In the genomic region with DNA sequence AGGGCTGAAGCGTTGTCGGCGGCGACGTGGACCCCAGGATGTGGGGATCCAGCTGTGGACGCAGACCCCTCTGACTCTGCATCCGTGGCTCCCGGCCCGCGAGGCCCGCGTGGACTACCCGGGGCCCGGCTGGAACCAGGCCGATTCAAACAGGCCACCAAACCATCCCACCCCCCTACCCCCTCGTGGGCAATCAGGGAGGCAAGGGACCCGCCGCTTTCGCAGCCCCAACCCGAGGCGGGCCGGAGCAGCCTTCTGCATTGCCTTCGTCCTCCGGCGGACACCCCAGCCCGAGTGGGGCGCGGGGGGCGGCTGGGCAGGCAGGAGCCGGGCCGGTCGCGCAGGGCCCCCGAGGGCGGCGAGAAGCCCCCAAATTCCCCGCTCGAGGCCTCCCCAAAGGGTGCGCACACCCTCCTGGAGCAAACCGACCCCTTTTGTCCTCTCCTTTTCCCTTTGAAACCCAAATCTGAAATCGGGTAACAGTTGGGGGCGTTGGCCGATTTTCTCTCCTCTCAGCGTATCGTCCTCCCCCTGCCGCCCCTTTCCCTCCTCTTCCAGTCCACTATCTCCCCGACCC, we compare ENCODE assay signal across 9 cellular contexts. TPM values are rescaled to one million over a fixed set of nuclear protein-coding genes. Genes with fewer than 3 reads are reported as not detected.
A peak's percentile ranks its signal among the peaks of the same experiment; 100 is the strongest.
DNase-seq lines count a peak whose midpoint lies in the region; ATAC-seq lines count a peak whose summit lies in the region.
"Had no signal": no experiment of that assay in that cellular context is flagged by ENCODE, and none has a peak within 500 bp of the region (broad histone marks: within the 10 kb centered on the region; RNA-seq: fewer than 3 reads in every experiment).

No MANE protein-coding gene starts in this region.

- no peaks in the 10 kb centered on the region for H3K9me3 ChIP-seq in iPS DF 6.9 (ENCODE audit: control insufficient read depth, insufficient read depth, low read length)

- peak; percentile 34 for ATAC-seq in stimulated activated memory B cell treated with anti-CD40 and anti-IgM and Interleukin-4, amounts not matched to agents 10 μg/mL and 1 μg/mL and 100 μg/mL, for 72 hours

- no peak overlapping the region for H3K27ac Mint-ChIP-seq in activated CD4-positive, alpha-beta memory T cell treated with anti-CD3 and anti-CD28 coated beads, Interleukin-2, amount 10 ng/mL, durations not matched to agents 7 days and 5 days
- peak overlapping the region; percentile 63 for H3K27ac Mint-ChIP-seq in stimulated activated memory B cell treated with anti-CD40 and anti-IgM and Interleukin-4, amounts not matched to agents 10 μg/mL and 1 μg/mL and 100 μg/mL, for 72 hours

- peak overlapping the region; percentile 41 for H3K4me3 Mint-ChIP-seq in activated CD4-positive, alpha-beta memory T cell treated with anti-CD3 and anti-CD28 coated beads, Interleukin-2, amount 10 ng/mL, durations not matched to agents 7 days and 5 days
- H3K4me3 Mint-ChIP-seq in stimulated activated memory B cell treated with anti-CD40 and anti-IgM and Interleukin-4, amounts not matched to agents 10 μg/mL and 1 μg/mL and 100 μg/mL, for 72 hours, result peak overlapping the region; percentile 29

- POLR2A ChIA-PET in activated CD4-positive, alpha-beta memory T cell treated with anti-CD3 and anti-CD28 coated beads, Interleukin-2, amount 10 ng/mL, durations not matched to agents 7 days and 5 days (lab: Charles Lee), result interaction anchor here (0.9 to 1.2 kb wide), 2 partner anchors 20 to 93 kb away, joined by 4 read pairs; a partner anchor contains a TSS

- peaks cover 44% of the 10 kb centered on the region for H3K27me3 ChIP-seq in iPS DF 6.9 (ENCODE audit: control insufficient read depth, insufficient read depth, low read length)

- H3K9me3 Mint-ChIP-seq in activated CD4-positive, alpha-beta memory T cell treated with anti-CD3 and anti-CD28 coated beads, Interleukin-2, amount 10 ng/mL, durations not matched to agents 7 days and 5 days, result no peaks in the 10 kb centered on the region
- no peaks in the 10 kb centered on the region for H3K9me3 Mint-ChIP-seq in stimulated activated memory B cell treated with anti-CD40 and anti-IgM and Interleukin-4, amounts not matched to agents 10 μg/mL and 1 μg/mL and 100 μg/mL, for 72 hours

- H3K36me3 Mint-ChIP-seq in activated CD4-positive, alpha-beta memory T cell treated with anti-CD3 and anti-CD28 coated beads, Interleukin-2, amount 10 ng/mL, durations not matched to agents 7 days and 5 days (ENCODE audit: low read depth), result peaks cover 5% of the 10 kb centered on the region
- H3K36me3 Mint-ChIP-seq in stimulated activated memory B cell treated with anti-CD40 and anti-IgM and Interleukin-4, amounts not matched to agents 10 μg/mL and 1 μg/mL and 100 μg/mL, for 72 hours, result peaks cover 5% of the 10 kb centered on the region

- no peaks in the 10 kb centered on the region; the same call in 1 of the 2 replicates for H3K4me1 ChIP-seq in iPS DF 6.9 (ENCODE audit: control insufficient read depth, insufficient read depth, low read length)

- no CpG with 5 or more reads among the region's 47 CpGs for WGBS in iPS DF 6.9 (ENCODE audit: insufficient coverage, insufficient read length)

- peak; percentile 68 for DNase-seq in activated CD8-positive, alpha-beta memory T cell treated with anti-CD3 and anti-CD28 coated beads for 24 hours
- no peak for DNase-seq in activated CD8-positive, alpha-beta memory T cell treated with anti-CD3 and anti-CD28 coated beads, Interleukin-2, amount 50 U/mL, for 4 hours
- DNase-seq in activated CD4-positive, alpha-beta memory T cell treated with anti-CD3 and anti-CD28 coated beads, Interleukin-2, amount 10 ng/mL, durations not matched to agents 7 days and 5 days, result no peak
- DNase-seq in iPS DF 6.9 (ENCODE audit: low read depth, low spot score) (no peak), hepatic stellate cell (ENCODE audit: low spot score) (no peak), amygdala (lab: John Stamatoyannopoulos, UW) (no peak)
- DNase-seq in stimulated activated CD4-positive, alpha-beta T cell treated with anti-CD3 and anti-CD28 coated beads, Interleukin-12 subunit alpha, Interleukin-12 subunit beta, amount 100 ng/mL, for 4 hours, result no peak

- CTCF ChIA-PET in activated CD4-positive, alpha-beta memory T cell treated with anti-CD3 and anti-CD28 coated beads, Interleukin-2, amount 10 ng/mL, durations not matched to agents 7 days and 5 days (lab: Charles Lee), result interaction anchor here (0.7 to 2.3 kb wide), 29 partner anchors 9 to 1772 kb away, joined by 3 to 30 read pairs (median 4); a partner anchor contains a TSS

- peak overlapping the region; percentile 21; the same call in 1 of the 2 replicates for H3K4me3 ChIP-seq in iPS DF 6.9 (ENCODE audit: low read length)

- H3K4me1 Mint-ChIP-seq in activated CD4-positive, alpha-beta memory T cell treated with anti-CD3 and anti-CD28 coated beads, Interleukin-2, amount 10 ng/mL, durations not matched to agents 7 days and 5 days, result peaks cover 39% of the 10 kb centered on the region
- peaks cover 36% of the 10 kb centered on the region for H3K4me1 Mint-ChIP-seq in stimulated activated memory B cell treated with anti-CD40 and anti-IgM and Interleukin-4, amounts not matched to agents 10 μg/mL and 1 μg/mL and 100 μg/mL, for 72 hours

- no peak overlapping the region for H3K27ac ChIP-seq in iPS DF 6.9 (ENCODE audit: low read length)

- no peaks in the 10 kb centered on the region for H3K36me3 ChIP-seq in iPS DF 6.9 (ENCODE audit: control insufficient read depth, insufficient read depth, low read length)

- H3K27me3 Mint-ChIP-seq in activated CD4-positive, alpha-beta memory T cell treated with anti-CD3 and anti-CD28 coated beads, Interleukin-2, amount 10 ng/mL, durations not matched to agents 7 days and 5 days, result peaks cover 67% of the 10 kb centered on the region
- H3K27me3 Mint-ChIP-seq in stimulated activated memory B cell treated with anti-CD40 and anti-IgM and Interleukin-4, amounts not matched to agents 10 μg/mL and 1 μg/mL and 100 μg/mL, for 72 hours, result peaks cover 70% of the 10 kb centered on the region

RNA-seq across cellular contexts. Expression of a gene that starts 7.3 kb away (rescaled TPM):
- not detected for total RNA-seq in activated CD4-positive, alpha-beta memory T cell treated with anti-CD3 and anti-CD28 coated beads, Interleukin-2, amount 10 ng/mL, durations not matched to agents 7 days and 5 days
- total RNA-seq: posterior vena cava had no signal

RNA-seq across cellular contexts. Expression of a gene that starts 53.4 kb away (rescaled TPM):
- total RNA-seq in activated CD4-positive, alpha-beta memory T cell treated with anti-CD3 and anti-CD28 coated beads, Interleukin-2, amount 10 ng/mL, durations not matched to agents 7 days and 5 days, result 10 to 100 TPM; 15.3 to 18.4 TPM
